ENCODE assay signal across 13 cellular contexts in genomic region chrX:19332983-19333382, GRCh38. TPM values are rescaled to one million over a fixed set of nuclear protein-coding genes. Genes with fewer than 3 reads are reported as not detected.
DNase-seq lines count a peak whose midpoint lies in the region; ATAC-seq lines count a peak whose summit lies in the region.
"Had no signal": no experiment of that assay in that cellular context is flagged by ENCODE, and none has a peak within 500 bp of the region (broad histone marks: within the 10 kb centered on the region; RNA-seq: fewer than 3 reads in every experiment).

No MANE protein-coding gene starts in this region.

- ATAC-seq in GM21723 (IDR thresholded peaks at IDR 0.05; ENCODE audit: unreplicated experiment) (no peak), HG03196 (IDR thresholded peaks at IDR 0.05; ENCODE audit: unreplicated experiment) (no peak), HG03175 (IDR thresholded peaks at IDR 0.05; ENCODE audit: unreplicated experiment) (no peak)
- ATAC-seq in stimulated activated naive CD8-positive, alpha-beta T cell treated with anti-CD3 and anti-CD28 coated beads, Interleukin-15, amount 100 ng/mL, for 72 hours = no peak
- ATAC-seq: natural killer cell treated with Interleukin-12 subunit alpha and Interleukin-12 subunit beta and Interleukin-15 and Interleukin-18, amount 100 ng/mL, for 72 hours had no signal

- no peak overlapping the region for H3K4me3 Mint-ChIP-seq in stimulated activated naive CD8-positive, alpha-beta T cell treated with anti-CD3 and anti-CD28 coated beads, Interleukin-15, amount 100 ng/mL, for 72 hours
- H3K4me3 Mint-ChIP-seq: activated naive CD8-positive, alpha-beta T cell; natural killer cell treated with Interleukin-12 subunit alpha and Interleukin-12 subunit beta and Interleukin-15 and Interleukin-18, amount 100 ng/mL, for 72 hours had no signal

- H3K27ac Mint-ChIP-seq in stimulated activated naive CD8-positive, alpha-beta T cell treated with anti-CD3 and anti-CD28 coated beads, Interleukin-15, amount 100 ng/mL, for 72 hours = no peak overlapping the region
- H3K27ac Mint-ChIP-seq: activated naive CD8-positive, alpha-beta T cell; natural killer cell treated with Interleukin-12 subunit alpha and Interleukin-12 subunit beta and Interleukin-15 and Interleukin-18, amount 100 ng/mL, for 72 hours had no signal

- H3K27me3 Mint-ChIP-seq in stimulated activated naive CD8-positive, alpha-beta T cell treated with anti-CD3 and anti-CD28 coated beads, Interleukin-15, amount 100 ng/mL, for 72 hours = no peaks in the 10 kb centered on the region
- H3K27me3 Mint-ChIP-seq: activated naive CD8-positive, alpha-beta T cell had no signal

- no peaks in the 10 kb centered on the region for H3K4me1 Mint-ChIP-seq in stimulated activated naive CD8-positive, alpha-beta T cell treated with anti-CD3 and anti-CD28 coated beads, Interleukin-15, amount 100 ng/mL, for 72 hours

- H3K9me3 Mint-ChIP-seq in stimulated activated naive CD8-positive, alpha-beta T cell treated with anti-CD3 and anti-CD28 coated beads, Interleukin-15, amount 100 ng/mL, for 72 hours = no peaks in the 10 kb centered on the region
- H3K9me3 Mint-ChIP-seq: natural killer cell treated with Interleukin-12 subunit alpha and Interleukin-12 subunit beta and Interleukin-15 and Interleukin-18, amount 100 ng/mL, for 72 hours had no signal

- DNase-seq in DMS79 treated with DMSO at 0.1 percent for 48 hours (lab: John Stamatoyannopoulos, UW) = peak; percentile 23
- DNase-seq in NCI-H1105 (lab: John Stamatoyannopoulos, UW) = peak; percentile 5
- peak; percentile 41 for DNase-seq in cerebellum (ENCODE audit: low spot score)
- DNase-seq in medulla oblongata (ENCODE audit: extremely low spot score) = peak; percentile 3
- DNase-seq in stimulated activated naive CD8-positive, alpha-beta T cell treated with anti-CD3 and anti-CD28 coated beads, Interleukin-15, amount 100 ng/mL, for 72 hours = no peak
- DNase-seq: activated CD8-positive, alpha-beta memory T cell treated with anti-CD3 and anti-CD28 coated beads for 24 hours; NCI-H774; stimulated activated CD4-positive, alpha-beta T cell treated with anti-CD3 and anti-CD28 coated beads, Interleukin-2, amount 100 ng/mL, for 48 hours had no signal

RNA-seq across cellular contexts. Expression of gene PDHA1, which starts 10.7 kb away (rescaled TPM):
- 68.6 TPM for total RNA-seq in cerebellum

Comparison
In these comparisons a context has a peak if more than half of its experiments do, and no peak if none do; other contexts are left out.
1. DNase-seq: peak in DMS79 treated with DMSO at 0.1 percent for 48 hours (single experiment), NCI-H1105 (single experiment), cerebellum (single experiment) and medulla oblongata (single experiment); none in stimulated activated naive CD8-positive, alpha-beta T cell treated with anti-CD3 and anti-CD28 coated beads, Interleukin-15, amount 100 ng/mL, for 72 hours (0 of 2).